In genomic region chr7:39130304-39130703, GRCh38 we compare ENCODE assay signal across 15 cellular contexts.
DNase-seq lines count a peak whose midpoint lies in the region; ATAC-seq and TF ChIP-seq lines count a peak whose summit lies in the region.
"Had no signal": no experiment of that assay in that cellular context is flagged by ENCODE, and none has a peak within 500 bp of the region (broad histone marks: within the 10 kb centered on the region; RNA-seq: fewer than 3 reads in every experiment).

No MANE protein-coding gene starts in this region.

- no peaks in the 10 kb centered on the region for H3K9me3 ChIP-seq in SK-N-SH
- no peaks in the 10 kb centered on the region for H3K9me3 ChIP-seq in naive thymus-derived CD4-positive, alpha-beta T cell (ENCODE audit: control insufficient read depth in 2 of 3, low read length in 3 of 3)

- ATAC-seq in SK-N-SH treated with all-trans-retinoic acid at 6 μM for 48 hours = no peak
- ATAC-seq in naive thymus-derived CD4-positive, alpha-beta T cell = no peak
- ATAC-seq in HG02981 (IDR thresholded peaks at IDR 0.05; ENCODE audit: unreplicated experiment) = no peak

- CTCF ChIA-PET in SK-N-SH (lab: Yijun Ruan, JAX) = no interaction called here
- CTCF ChIA-PET in naive thymus-derived CD4-positive, alpha-beta T cell (lab: Charles Lee) = no interaction called here

- no peak overlapping the region for H3K27ac ChIP-seq in SK-N-SH (ENCODE audit: low read depth in 2 of 2, low read length in 1 of 2)
- H3K27ac ChIP-seq in naive thymus-derived CD4-positive, alpha-beta T cell (ENCODE audit: low read depth, low read length) = no peak overlapping the region
- H3K27ac ChIP-seq: KMS-11 had no signal

- H3K9ac ChIP-seq in SK-N-SH = no peak overlapping the region
- H3K9ac ChIP-seq: KMS-11 had no signal

- intact Hi-C loops in activated T-helper 1 cell treated with anti-CD3 and anti-CD28 coated beads, Interleukin-12 subunit alpha, Interleukin-12 subunit beta, Interleukin-2, Interleukin-4 antibody, amounts not matched to agents 30 ng/mL and 10 ng/mL and 1 ng/mL, durations not matched to agents 14 hours and 24 hours and 36 hours (cut with micrococcal nuclease) = no loop called here
- intact Hi-C loops in naive thymus-derived CD4-positive, alpha-beta T cell (cut with micrococcal nuclease) = no loop called here

- peak overlapping the region; percentile 13; the same call in 1 of the 2 replicates for H3K4me2 ChIP-seq in SK-N-SH
- H3K4me2 ChIP-seq: KMS-11 had no signal

- no peak overlapping the region for H3K27ac Mint-ChIP-seq in activated T-helper 1 cell treated with anti-CD3 and anti-CD28 coated beads, Interleukin-12 subunit alpha, Interleukin-12 subunit beta, Interleukin-2, Interleukin-4 antibody, amounts not matched to agents 30 ng/mL and 10 ng/mL and 1 ng/mL, durations not matched to agents 14 hours and 24 hours and 36 hours
- no peak overlapping the region for H3K27ac Mint-ChIP-seq in naive thymus-derived CD4-positive, alpha-beta T cell
- H3K27ac Mint-ChIP-seq: dendritic cell treated with granulocyte-macrophage colony-stimulating factor and Interleukin-4, amounts not matched to agents 40 ng/mL and 50 ng/mL, for 4 days; T-helper 2 cell treated with Interferon-gamma antibody and Interleukin-4, amounts not matched to agents 5 μg/mL and 100 μg/mL, for 36 hours had no signal

- H3K36me3 Mint-ChIP-seq in activated T-helper 1 cell treated with anti-CD3 and anti-CD28 coated beads, Interleukin-12 subunit alpha, Interleukin-12 subunit beta, Interleukin-2, Interleukin-4 antibody, amounts not matched to agents 30 ng/mL and 10 ng/mL and 1 ng/mL, durations not matched to agents 14 hours and 24 hours and 36 hours (ENCODE audit: low read depth) = no peaks in the 10 kb centered on the region
- H3K36me3 Mint-ChIP-seq in naive thymus-derived CD4-positive, alpha-beta T cell = no peaks in the 10 kb centered on the region

- no peak for TF ChIP-seq RAD21 in SK-N-SH (IDR thresholded peaks at IDR 0.05; ENCODE audit: low read length)

- no peak for TF ChIP-seq EP300 in SK-N-SH (IDR thresholded peaks at IDR 0.05; ENCODE audit: borderline replicate concordance in 1 of 2, low read depth in 1 of 2, low read length in 1 of 2)

- WGBS in SK-N-SH (ENCODE audit: low lambda C conversion rate) = 38% methylated on average over 2 of the region's 2 CpGs

- no peaks in the 10 kb centered on the region for H4K20me1 ChIP-seq in SK-N-SH (ENCODE audit: insufficient read depth)

- no peaks in the 10 kb centered on the region for H3K27me3 Mint-ChIP-seq in activated T-helper 1 cell treated with anti-CD3 and anti-CD28 coated beads, Interleukin-12 subunit alpha, Interleukin-12 subunit beta, Interleukin-2, Interleukin-4 antibody, amounts not matched to agents 30 ng/mL and 10 ng/mL and 1 ng/mL, durations not matched to agents 14 hours and 24 hours and 36 hours (ENCODE audit: insufficient read depth)
- peaks cover 2 to 40% (median 21%) of the 10 kb centered on the region in 5 donors for H3K27me3 Mint-ChIP-seq in naive thymus-derived CD4-positive, alpha-beta T cell

- no peaks in the 10 kb centered on the region for H3K9me3 Mint-ChIP-seq in activated T-helper 1 cell treated with anti-CD3 and anti-CD28 coated beads, Interleukin-12 subunit alpha, Interleukin-12 subunit beta, Interleukin-2, Interleukin-4 antibody, amounts not matched to agents 30 ng/mL and 10 ng/mL and 1 ng/mL, durations not matched to agents 14 hours and 24 hours and 36 hours
- peaks cover 0 to 4% (median 0%) of the 10 kb centered on the region in 11 donors for H3K9me3 Mint-ChIP-seq in naive thymus-derived CD4-positive, alpha-beta T cell
- H3K9me3 Mint-ChIP-seq: dendritic cell treated with granulocyte-macrophage colony-stimulating factor and Interleukin-4, amounts not matched to agents 40 ng/mL and 50 ng/mL, for 4 days; T-helper 2 cell treated with Interferon-gamma antibody and Interleukin-4, amounts not matched to agents 5 μg/mL and 100 μg/mL, for 36 hours had no signal

- DNase-seq in SK-N-SH = no peak
- peak; percentile 78 for DNase-seq in NCI-H1092 treated with DMSO at 0.1 percent for 48 hours (lab: John Stamatoyannopoulos, UW)
- DNase-seq in activated T-helper 1 cell treated with anti-CD3 and anti-CD28 coated beads, Interleukin-12 subunit alpha, Interleukin-12 subunit beta, Interleukin-2, Interleukin-4 antibody, amounts not matched to agents 30 ng/mL and 10 ng/mL and 1 ng/mL, durations not matched to agents 14 hours and 24 hours and 36 hours (ENCODE audit: low spot score) = no peak
- DNase-seq in naive thymus-derived CD4-positive, alpha-beta T cell = no peak
- no peak for DNase-seq in HCEC 1CT
- DNase-seq in AG08396 (ENCODE audit: low spot score) = no peak
- DNase-seq: activated CD4-positive, alpha-beta T cell treated with anti-CD3 and anti-CD28 coated beads for 4 hours; hippocampal formation; NCI-H1694 treated with DMSO at 0.1 percent for 48 hours; SHP77 treated with DMSO at 0.1 percent for 48 hours had no signal

- no peak for TF ChIP-seq CTCF in SK-N-SH (IDR thresholded peaks at IDR 0.05)

- no peaks in the 10 kb centered on the region for H3K4me1 ChIP-seq in SK-N-SH (ENCODE audit: control insufficient read depth in 1 of 2, insufficient read depth in 2 of 2, low read depth in 1 of 2, low read length in 1 of 2)
- no peaks in the 10 kb centered on the region for H3K4me1 ChIP-seq in naive thymus-derived CD4-positive, alpha-beta T cell (ENCODE audit: control insufficient read depth in 2 of 2, insufficient read depth in 2 of 2, low read length in 2 of 2)

- no peak overlapping the region for H3K4me3 ChIP-seq in SK-N-SH (ENCODE audit: low read depth in 2 of 2, low read length in 1 of 2)
- H3K4me3 ChIP-seq in naive thymus-derived CD4-positive, alpha-beta T cell (ENCODE audit: low read length) = no peak overlapping the region

- H3K79me2 ChIP-seq in SK-N-SH (ENCODE audit: insufficient read depth) = no peaks in the 10 kb centered on the region

- peak overlapping the region; percentile 13 for H3K4me3 Mint-ChIP-seq in activated T-helper 1 cell treated with anti-CD3 and anti-CD28 coated beads, Interleukin-12 subunit alpha, Interleukin-12 subunit beta, Interleukin-2, Interleukin-4 antibody, amounts not matched to agents 30 ng/mL and 10 ng/mL and 1 ng/mL, durations not matched to agents 14 hours and 24 hours and 36 hours
- H3K4me3 Mint-ChIP-seq in naive thymus-derived CD4-positive, alpha-beta T cell = peak overlapping the region in 9 of 10 donors; percentile 12 to 86 (median 58)
- H3K4me3 Mint-ChIP-seq: dendritic cell treated with granulocyte-macrophage colony-stimulating factor and Interleukin-4, amounts not matched to agents 40 ng/mL and 50 ng/mL, for 4 days had no signal

- no peaks in the 10 kb centered on the region for H3K36me3 ChIP-seq in SK-N-SH (replicated peaks in 1 of 2; ENCODE audit: control insufficient read depth in 1 of 2, insufficient read depth in 2 of 2, low read length in 1 of 2)
- H3K36me3 ChIP-seq in naive thymus-derived CD4-positive, alpha-beta T cell (ENCODE audit: control insufficient read depth in 2 of 3, insufficient read depth in 3 of 3, low read length in 3 of 3) = no peaks in the 10 kb centered on the region

- no peak overlapping the region for H2AFZ ChIP-seq in SK-N-SH (ENCODE audit: low read depth)

- H3K4me1 Mint-ChIP-seq in activated T-helper 1 cell treated with anti-CD3 and anti-CD28 coated beads, Interleukin-12 subunit alpha, Interleukin-12 subunit beta, Interleukin-2, Interleukin-4 antibody, amounts not matched to agents 30 ng/mL and 10 ng/mL and 1 ng/mL, durations not matched to agents 14 hours and 24 hours and 36 hours (ENCODE audit: low read depth) = no peaks in the 10 kb centered on the region
- H3K4me1 Mint-ChIP-seq in naive thymus-derived CD4-positive, alpha-beta T cell = peaks cover 0 to 4% (median 0%) of the 10 kb centered on the region in 7 donors

- POLR2A ChIA-PET in SK-N-SH (lab: Yijun Ruan, JAX) = no interaction called here
- POLR2A ChIA-PET in naive thymus-derived CD4-positive, alpha-beta T cell (lab: Charles Lee) = interaction anchor here (0.5 kb wide), 1 partner anchor 17 kb away, joined by 3 read pairs; no protein-coding TSS in a partner anchor

- peaks cover 4% of the 10 kb centered on the region; the same call in 1 of the 2 replicates for H3K27me3 ChIP-seq in SK-N-SH (ENCODE audit: insufficient read depth)
- H3K27me3 ChIP-seq in naive thymus-derived CD4-positive, alpha-beta T cell (ENCODE audit: control insufficient read depth in 2 of 2, insufficient read depth in 2 of 2, low read length in 2 of 2) = peaks cover 0 to 4% of the 10 kb centered on the region in 2 donors

- no peaks in the 10 kb centered on the region for H3F3A ChIP-seq in SK-N-SH (replicated peaks; ENCODE audit: insufficient read depth)

- no peaks in the 10 kb centered on the region for H3K9me2 ChIP-seq in SK-N-SH

TF ChIP-seq in SK-N-SH, 30 proteins besides CTCF, POLR2A, EP300 and RAD21 (continues in another document):
- TF ChIP-seq TEAD4 (IDR thresholded peaks at IDR 0.05; ENCODE audit: borderline replicate concordance, insufficient read depth) (no peak), GABPA (IDR thresholded peaks at IDR 0.05; ENCODE audit: low read depth) (no peak), POLR2AphosphoS5 (IDR thresholded peaks at IDR 0.05; ENCODE audit: low read depth, low read length) (no peak)

TF ChIP-seq in SK-N-SH treated with all-trans-retinoic acid at 6 μM for 48 hours, 23 proteins besides CTCF, POLR2A, EP300 and RAD21 (continues in another document):
- TF ChIP-seq CSDC2 (CRISPR knock-in tag; IDR thresholded peaks at IDR 0.05) (no peak), SNAI2 (CRISPR knock-in tag; IDR thresholded peaks at IDR 0.05) (no peak), ZFP3 (CRISPR knock-in tag; IDR thresholded peaks at IDR 0.05) (no peak)
- TF ChIP-seq, protein P1, sequence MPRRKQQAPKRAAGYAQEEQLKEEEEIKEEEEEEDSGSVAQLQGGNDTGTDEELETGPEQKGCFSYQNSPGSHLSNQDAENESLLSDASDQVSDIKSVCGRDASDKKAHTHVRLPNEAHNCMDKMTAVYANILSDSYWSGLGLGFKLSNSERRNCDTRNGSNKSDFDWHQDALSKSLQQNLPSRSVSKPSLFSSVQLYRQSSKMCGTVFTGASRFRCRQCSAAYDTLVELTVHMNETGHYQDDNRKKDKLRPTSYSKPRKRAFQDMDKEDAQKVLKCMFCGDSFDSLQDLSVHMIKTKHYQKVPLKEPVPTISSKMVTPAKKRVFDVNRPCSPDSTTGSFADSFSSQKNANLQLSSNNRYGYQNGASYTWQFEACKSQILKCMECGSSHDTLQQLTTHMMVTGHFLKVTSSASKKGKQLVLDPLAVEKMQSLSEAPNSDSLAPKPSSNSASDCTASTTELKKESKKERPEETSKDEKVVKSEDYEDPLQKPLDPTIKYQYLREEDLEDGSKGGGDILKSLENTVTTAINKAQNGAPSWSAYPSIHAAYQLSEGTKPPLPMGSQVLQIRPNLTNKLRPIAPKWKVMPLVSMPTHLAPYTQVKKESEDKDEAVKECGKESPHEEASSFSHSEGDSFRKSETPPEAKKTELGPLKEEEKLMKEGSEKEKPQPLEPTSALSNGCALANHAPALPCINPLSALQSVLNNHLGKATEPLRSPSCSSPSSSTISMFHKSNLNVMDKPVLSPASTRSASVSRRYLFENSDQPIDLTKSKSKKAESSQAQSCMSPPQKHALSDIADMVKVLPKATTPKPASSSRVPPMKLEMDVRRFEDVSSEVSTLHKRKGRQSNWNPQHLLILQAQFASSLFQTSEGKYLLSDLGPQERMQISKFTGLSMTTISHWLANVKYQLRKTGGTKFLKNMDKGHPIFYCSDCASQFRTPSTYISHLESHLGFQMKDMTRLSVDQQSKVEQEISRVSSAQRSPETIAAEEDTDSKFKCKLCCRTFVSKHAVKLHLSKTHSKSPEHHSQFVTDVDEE (CRISPR knock-in tag; IDR thresholded peaks at IDR 0.05) = no peak
